ENCODE assay signal across 21 cellular contexts in the genomic region with DNA sequence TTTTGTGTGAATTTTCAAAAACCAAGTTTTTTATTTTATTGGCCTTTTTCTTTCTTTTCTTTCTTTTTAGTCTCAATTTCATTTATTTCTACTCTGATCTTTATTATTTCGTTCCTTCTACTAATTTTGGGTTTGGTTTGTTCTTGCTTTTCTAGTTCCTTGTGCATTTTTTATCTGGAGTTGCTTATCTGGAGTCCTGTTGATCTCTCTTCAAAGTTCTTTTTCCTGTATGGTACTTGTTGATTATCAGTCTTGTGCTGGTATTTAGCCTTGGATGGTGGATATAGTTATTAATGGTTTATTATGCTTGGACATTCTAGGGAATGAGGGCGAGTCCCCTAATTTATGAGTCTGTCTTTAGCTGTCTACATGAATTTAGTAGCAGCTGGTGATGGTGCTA.
"Had no signal": no experiment of that assay in that cellular context is flagged by ENCODE, and none has a peak within 500 bp of the region (broad histone marks: within the 10 kb centered on the region; RNA-seq: fewer than 3 reads in every experiment).

No MANE protein-coding gene starts in this region.

- ATAC-seq: Panc1, PC-3, SK-N-SH treated with all-trans-retinoic acid at 6 μM for 48 hours had no signal

- FAIRE-seq: HTR-8/SVneo had no signal

- H3K27me3 ChIP-seq: MG63 had no signal

- H3K36me3 ChIP-seq: MG63 had no signal

- H3K4me3 ChIP-seq: MG63 had no signal

- DNase-seq: Karpas-422, KG1, MG63, NCI-H1092, NCI-H1105 treated with DMSO at 0.1 percent for 48 hours, NCI-H1417 treated with DMSO at 0.1 percent for 48 hours, NCI-H146, NCI-H1694 treated with DMSO at 0.1 percent for 48 hours, NCI-H1930, NCI-H2081, NCI-H2107, NCI-H2227 treated with DMSO at 0.1 percent for 48 hours, NCI-H524 treated with DMSO at 0.1 percent for 48 hours, NCI-H69, NCI-H774, PC-3, SHP77 had no signal

- H3K27ac ChIP-seq: RWPE1 had no signal

- H3K9me3 ChIP-seq: MG63 had no signal
